Comparison of ENCODE assay signal across 8 cellular contexts in genomic region chr3:122795674-122795969, GRCh38.
DNase-seq lines count a peak whose midpoint lies in the region; ATAC-seq and TF ChIP-seq lines count a peak whose summit lies in the region.

No MANE protein-coding gene starts in this region.

- H3K27ac ChIP-seq in ACC112 (ENCODE audit: low read depth, low read length) (peak overlapping the region; percentile 93; the same call in 1 of the 2 replicates), KMS-11 (no peak overlapping the region), cingulate gyrus (ENCODE audit: low read depth, low read length) (peak overlapping the region; percentile 50), muscle layer of duodenum (ENCODE audit: low read length) (peak overlapping the region; percentile 2)

- H3K9ac ChIP-seq in KMS-11, result peak overlapping the region; percentile 65; the same call in 1 of the 2 replicates

- peak overlapping the region; percentile 82 for H3K4me3 ChIP-seq in ACC112 (ENCODE audit: low read depth, low read length)
- H3K4me3 ChIP-seq in KMS-11 (IDR thresholded peaks at IDR 0.05; ENCODE audit: insufficient read depth, low read depth, low read length), result no peak overlapping the region
- peak overlapping the region; percentile 75 to 86 for H3K4me3 ChIP-seq in muscle layer of duodenum (ENCODE audit: low read depth in 1 of 2, low read length in 2 of 2)

- H3K27me3 ChIP-seq in ACC112 (ENCODE audit: insufficient read depth, low read length) (no peaks in the 10 kb centered on the region), KMS-11 (ENCODE audit: insufficient read depth, low read depth) (no peaks in the 10 kb centered on the region), muscle layer of duodenum (ENCODE audit: low read depth, low read length) (no peaks in the 10 kb centered on the region)

- H3K4me2 ChIP-seq in KMS-11, result peak overlapping the region; percentile 98

- no peak for ATAC-seq in GM19397 (IDR thresholded peaks at IDR 0.05; ENCODE audit: unreplicated experiment)
- no peak for ATAC-seq in HG02678 (IDR thresholded peaks at IDR 0.05; ENCODE audit: unreplicated experiment)
- no peak for ATAC-seq in GM19328 (IDR thresholded peaks at IDR 0.05; ENCODE audit: unreplicated experiment)

- H3K36me3 ChIP-seq in ACC112 (ENCODE audit: insufficient read depth, low read length) (no peaks in the 10 kb centered on the region), KMS-11 (ENCODE audit: insufficient read depth) (no peaks in the 10 kb centered on the region), muscle layer of duodenum (ENCODE audit: control insufficient read depth in 1 of 2, insufficient read depth in 2 of 2, low read length in 2 of 2) (no peaks in the 10 kb centered on the region)

- H2AFZ ChIP-seq in ACC112 (ENCODE audit: low read length, unreplicated experiment) (peak overlapping the region; percentile 89), KMS-11 (ENCODE audit: low read depth) (peak overlapping the region; percentile 92)

- H3K4me1 ChIP-seq in ACC112 (ENCODE audit: control insufficient read depth, insufficient read depth, low read length, unreplicated experiment) (peaks cover 11% of the 10 kb centered on the region), KMS-11 (ENCODE audit: low read depth, poor library complexity, severe bottlenecking) (peaks cover 15% of the 10 kb centered on the region), muscle layer of duodenum (ENCODE audit: control insufficient read depth in 1 of 2, insufficient read depth in 2 of 2, low read length in 2 of 2) (peaks cover 4 to 21% of the 10 kb centered on the region in 2 donors)

- TF ChIP-seq CTCF in KMS-11 (conservative IDR thresholded peaks at IDR 0.05; ENCODE audit: low read depth, low read length), result no peak

- H3K79me2 ChIP-seq in ACC112 (ENCODE audit: control insufficient read depth, insufficient read depth, low read length, unreplicated experiment) (peaks cover 17% of the 10 kb centered on the region), KMS-11 (ENCODE audit: insufficient read depth, low read depth) (peaks cover 7% of the 10 kb centered on the region; the same call in 1 of the 2 replicates)

- no peaks in the 10 kb centered on the region for H3K9me3 ChIP-seq in muscle layer of duodenum (ENCODE audit: control insufficient read depth in 1 of 2, low read length in 2 of 2)

- H4K20me1 ChIP-seq in KMS-11 (ENCODE audit: insufficient read depth), result no peaks in the 10 kb centered on the region

- DNase-seq in germinal center (ENCODE audit: low spot score), result no peak
